In the genomic region with DNA sequence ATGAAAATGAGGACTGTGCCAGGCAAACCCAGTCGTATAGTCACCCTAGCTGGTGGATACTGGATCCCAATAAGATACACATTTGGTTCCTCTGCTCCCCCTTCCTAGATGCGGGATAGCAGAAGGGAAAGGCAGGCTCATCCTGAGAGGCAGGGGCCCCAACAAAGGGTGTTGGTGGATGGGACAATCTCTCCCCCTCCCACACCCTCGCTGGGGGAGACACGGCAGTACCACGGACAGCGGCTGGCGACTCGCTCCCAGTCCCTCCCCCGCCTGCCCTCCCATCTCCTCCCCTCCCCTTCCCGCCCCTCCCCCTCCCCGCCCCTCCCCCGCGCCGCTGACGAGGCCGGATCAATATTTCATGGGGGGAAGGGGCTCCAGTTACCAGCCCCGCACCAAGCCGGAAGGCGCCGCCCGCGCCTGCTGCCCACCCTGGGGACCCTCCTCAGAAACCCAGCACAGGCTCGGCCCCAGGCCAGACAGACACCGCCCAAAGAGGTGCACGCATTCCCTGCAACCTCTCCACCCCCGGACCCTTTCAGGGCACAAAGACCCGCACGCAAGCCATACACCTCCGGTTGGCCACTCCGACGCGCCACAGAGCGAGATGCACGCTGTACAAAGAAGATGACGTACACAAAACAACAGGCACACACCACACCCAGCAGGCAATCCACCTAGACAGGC, we compare ENCODE assay signal across 1 cellular context.
TF ChIP-seq lines count a peak whose summit lies in the region.

No MANE protein-coding gene starts in this region.

TF ChIP-seq in K562, 482 proteins besides CTCF, POLR2A, EP300 and RAD21 (continued from another document):
- no peak for TF ChIP-seq ZEB2 (IDR thresholded peaks at IDR 0.05)
- TF ChIP-seq, protein P1, sequence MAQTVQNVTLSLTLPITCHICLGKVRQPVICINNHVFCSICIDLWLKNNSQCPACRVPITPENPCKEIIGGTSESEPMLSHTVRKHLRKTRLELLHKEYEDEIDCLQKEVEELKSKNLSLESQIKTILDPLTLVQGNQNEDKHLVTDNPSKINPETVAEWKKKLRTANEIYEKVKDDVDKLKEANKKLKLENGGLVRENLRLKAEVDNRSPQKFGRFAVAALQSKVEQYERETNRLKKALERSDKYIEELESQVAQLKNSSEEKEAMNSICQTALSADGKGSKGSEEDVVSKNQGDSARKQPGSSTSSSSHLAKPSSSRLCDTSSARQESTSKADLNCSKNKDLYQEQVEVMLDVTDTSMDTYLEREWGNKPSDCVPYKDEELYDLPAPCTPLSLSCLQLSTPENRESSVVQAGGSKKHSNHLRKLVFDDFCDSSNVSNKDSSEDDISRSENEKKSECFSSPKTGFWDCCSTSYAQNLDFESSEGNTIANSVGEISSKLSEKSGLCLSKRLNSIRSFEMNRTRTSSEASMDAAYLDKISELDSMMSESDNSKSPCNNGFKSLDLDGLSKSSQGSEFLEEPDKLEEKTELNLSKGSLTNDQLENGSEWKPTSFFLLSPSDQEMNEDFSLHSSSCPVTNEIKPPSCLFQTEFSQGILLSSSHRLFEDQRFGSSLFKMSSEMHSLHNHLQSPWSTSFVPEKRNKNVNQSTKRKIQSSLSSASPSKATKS (CRISPR knock-in tag; IDR thresholded peaks at IDR 0.05) = no peak
- no peak for TF ChIP-seq ZFPM2 (CRISPR knock-in tag; IDR thresholded peaks at IDR 0.05)
- TF ChIP-seq MAZ (CRISPR knock-in tag; conservative IDR thresholded peaks at IDR 0.05 in 1 of 2, IDR thresholded peaks at IDR 0.05 in 1 of 2) = peak in 1 of 2 experiments; percentile 45; a peak in 1 of 4 replicates
- TF ChIP-seq PRMT5 (CRISPR knock-in tag; IDR thresholded peaks at IDR 0.05) = peak; percentile 54; the same call in 1 of the 2 replicates
- TF ChIP-seq, protein P2, sequence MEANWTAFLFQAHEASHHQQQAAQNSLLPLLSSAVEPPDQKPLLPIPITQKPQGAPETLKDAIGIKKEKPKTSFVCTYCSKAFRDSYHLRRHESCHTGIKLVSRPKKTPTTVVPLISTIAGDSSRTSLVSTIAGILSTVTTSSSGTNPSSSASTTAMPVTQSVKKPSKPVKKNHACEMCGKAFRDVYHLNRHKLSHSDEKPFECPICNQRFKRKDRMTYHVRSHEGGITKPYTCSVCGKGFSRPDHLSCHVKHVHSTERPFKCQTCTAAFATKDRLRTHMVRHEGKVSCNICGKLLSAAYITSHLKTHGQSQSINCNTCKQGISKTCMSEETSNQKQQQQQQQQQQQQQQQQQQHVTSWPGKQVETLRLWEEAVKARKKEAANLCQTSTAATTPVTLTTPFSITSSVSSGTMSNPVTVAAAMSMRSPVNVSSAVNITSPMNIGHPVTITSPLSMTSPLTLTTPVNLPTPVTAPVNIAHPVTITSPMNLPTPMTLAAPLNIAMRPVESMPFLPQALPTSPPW (CRISPR knock-in tag; IDR thresholded peaks at IDR 0.05) = peak; percentile 83
- peak; percentile 49; the same call in 1 of the 2 replicates for TF ChIP-seq ZBTB7A (IDR thresholded peaks at IDR 0.05; ENCODE audit: borderline replicate concordance, control insufficient read depth, low read depth, low read length)
- no peak for TF ChIP-seq NBN (IDR thresholded peaks at IDR 0.05; ENCODE audit: low read depth)
- TF ChIP-seq TBL1XR1 (IDR thresholded peaks at IDR 0.05; ENCODE audit: low read length in 2 of 2) = no peak
- no peak for TF ChIP-seq ERF (CRISPR knock-in tag; IDR thresholded peaks at IDR 0.05)
- TF ChIP-seq RUNX1 (IDR thresholded peaks at IDR 0.05; ENCODE audit: low read depth) = no peak
